ENCODE assay signal across 28 cellular contexts in the genomic region with DNA sequence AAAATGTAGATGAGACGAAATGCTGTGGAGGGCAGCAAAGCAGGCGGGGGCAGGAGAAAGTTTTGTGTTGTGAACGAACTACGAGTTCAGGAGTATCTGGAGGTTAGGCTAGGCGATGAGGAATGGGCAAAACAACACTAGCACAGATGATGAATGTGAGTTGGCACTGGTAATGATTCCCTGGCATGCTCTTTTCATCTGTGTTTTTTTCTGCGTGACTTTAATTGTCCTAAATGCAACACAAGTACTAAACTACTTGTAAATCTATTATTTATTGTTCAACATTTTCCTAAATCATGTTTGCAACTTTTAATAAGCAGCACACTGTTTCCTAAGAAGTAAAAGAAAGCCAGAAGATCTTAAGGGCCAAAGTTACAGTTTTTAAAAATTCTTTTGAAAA. TPM values are rescaled to one million over a fixed set of nuclear protein-coding genes. Genes with fewer than 3 reads are reported as not detected.
"Had no signal": no experiment of that assay in that cellular context is flagged by ENCODE, and none has a peak within 500 bp of the region (broad histone marks: within the 10 kb centered on the region; RNA-seq: fewer than 3 reads in every experiment).

No MANE protein-coding gene starts in this region.

- H3K9me3 Mint-ChIP-seq: naive thymus-derived CD4-positive, alpha-beta T cell; natural killer cell treated with Interleukin-12 subunit alpha and Interleukin-12 subunit beta and Interleukin-15 and Interleukin-18, amount 100 ng/mL, for 72 hours; stimulated activated naive B cell treated with anti-CD40 and anti-IgM and Interleukin-4, amounts not matched to agents 10 μg/mL and 1 μg/mL and 100 μg/mL, for 72 hours had no signal

- H3K27me3 ChIP-seq: pancreas, stomach, testis, thyroid gland, transverse colon, upper lobe of left lung, vagina had no signal

- H3K36me3 Mint-ChIP-seq: natural killer cell treated with Interleukin-12 subunit alpha and Interleukin-12 subunit beta and Interleukin-15 and Interleukin-18, amount 100 ng/mL, for 72 hours; stimulated activated naive B cell treated with anti-CD40 and anti-IgM and Interleukin-4, amounts not matched to agents 10 μg/mL and 1 μg/mL and 100 μg/mL, for 72 hours had no signal

- H3K4me1 Mint-ChIP-seq: stimulated activated naive B cell treated with anti-CD40 and anti-IgM and Interleukin-4, amounts not matched to agents 10 μg/mL and 1 μg/mL and 100 μg/mL, for 72 hours had no signal

- H3K27ac ChIP-seq: left ventricle myocardium inferior, pancreas, prostate gland, skin epidermis, stomach, testis, thyroid gland, transverse colon, upper lobe of left lung, vagina had no signal

- H3K4me3 Mint-ChIP-seq: naive thymus-derived CD4-positive, alpha-beta T cell; natural killer cell treated with Interleukin-12 subunit alpha and Interleukin-12 subunit beta and Interleukin-15 and Interleukin-18, amount 100 ng/mL, for 72 hours; stimulated activated naive B cell treated with anti-CD40 and anti-IgM and Interleukin-4, amounts not matched to agents 10 μg/mL and 1 μg/mL and 100 μg/mL, for 72 hours had no signal

- H3K4me1 ChIP-seq: left ventricle myocardium inferior, pancreas, prostate gland, stomach, testis, thyroid gland, transverse colon, upper lobe of left lung, vagina had no signal

- H3K4me3 ChIP-seq: left ventricle myocardium inferior, lung, mucosa of descending colon, pancreas, prostate gland, skin epidermis, stomach, testis, thyroid gland, transverse colon, upper lobe of left lung, vagina had no signal

- DNase-seq: hypothalamus; islet precursor cell; left ventricle myocardium inferior; midbrain; mucosa of descending colon; naive thymus-derived CD4-positive, alpha-beta T cell; nucleus accumbens; pancreas; posterior cingulate gyrus; retina; right cardiac atrium; stimulated activated CD4-positive, alpha-beta T cell treated with anti-CD3 and anti-CD28 coated beads, Interleukin-12 subunit alpha, Interleukin-12 subunit beta, amount 100 ng/mL, for 4 hours; stimulated activated CD4-positive, alpha-beta T cell treated with anti-CD3 and anti-CD28 coated beads, Interleukin-15, amount 100 ng/mL, for 24 hours; stimulated activated CD4-positive, alpha-beta T cell treated with anti-CD3 and anti-CD28 coated beads, Interleukin-2, amount 100 ng/mL, for 24 hours; stimulated activated CD4-positive, alpha-beta T cell treated with anti-CD3 and anti-CD28 coated beads, Interleukin-4, amount 100 ng/mL, for 1 hour; stimulated activated naive B cell treated with anti-CD40 and anti-IgM and Interleukin-4, amounts not matched to agents 10 μg/mL and 1 μg/mL and 100 μg/mL, for 72 hours; stimulated activated naive CD8-positive, alpha-beta T cell treated with anti-CD3 and anti-CD28 coated beads, Interleukin-15, Interleukin-2, amounts not matched to agents 100 U/mL and 50 U/mL, for 24 hours; stomach; testis; thyroid gland; transverse colon; upper lobe of left lung had no signal

- ATAC-seq: mucosa of descending colon; naive thymus-derived CD4-positive, alpha-beta T cell; natural killer cell treated with Interleukin-12 subunit alpha and Interleukin-12 subunit beta and Interleukin-15 and Interleukin-18, amount 100 ng/mL, for 72 hours; pancreas; right cardiac atrium; sciatic nerve; stimulated activated naive B cell treated with anti-CD40 and anti-IgM and Interleukin-4, amounts not matched to agents 10 μg/mL and 1 μg/mL and 100 μg/mL, for 72 hours; stimulated activated naive CD8-positive, alpha-beta T cell treated with anti-CD3 and anti-CD28 coated beads, Interleukin-15, Interleukin-2, amounts not matched to agents 100 U/mL and 50 U/mL, for 24 hours had no signal

- H3K27ac Mint-ChIP-seq: naive thymus-derived CD4-positive, alpha-beta T cell; natural killer cell treated with Interleukin-12 subunit alpha and Interleukin-12 subunit beta and Interleukin-15 and Interleukin-18, amount 100 ng/mL, for 72 hours; stimulated activated naive B cell treated with anti-CD40 and anti-IgM and Interleukin-4, amounts not matched to agents 10 μg/mL and 1 μg/mL and 100 μg/mL, for 72 hours had no signal

- FAIRE-seq: pancreas had no signal

- H3K9me3 ChIP-seq: left ventricle myocardium inferior, mucosa of descending colon, pancreas, prostate gland, stomach, testis, thyroid gland, transverse colon, upper lobe of left lung, vagina had no signal

- H3K36me3 ChIP-seq: left ventricle myocardium inferior, pancreas, prostate gland, stomach, thyroid gland, transverse colon, upper lobe of left lung, vagina had no signal

- H3K27me3 Mint-ChIP-seq: naive thymus-derived CD4-positive, alpha-beta T cell; natural killer cell treated with Interleukin-12 subunit alpha and Interleukin-12 subunit beta and Interleukin-15 and Interleukin-18, amount 100 ng/mL, for 72 hours; stimulated activated naive B cell treated with anti-CD40 and anti-IgM and Interleukin-4, amounts not matched to agents 10 μg/mL and 1 μg/mL and 100 μg/mL, for 72 hours had no signal

RNA-seq across cellular contexts. Expression of a gene that starts 19.2 kb away (rescaled TPM):
- total RNA-seq: vagina had no signal
